8 cellular contexts compared by ENCODE assay signal in the genomic region with DNA sequence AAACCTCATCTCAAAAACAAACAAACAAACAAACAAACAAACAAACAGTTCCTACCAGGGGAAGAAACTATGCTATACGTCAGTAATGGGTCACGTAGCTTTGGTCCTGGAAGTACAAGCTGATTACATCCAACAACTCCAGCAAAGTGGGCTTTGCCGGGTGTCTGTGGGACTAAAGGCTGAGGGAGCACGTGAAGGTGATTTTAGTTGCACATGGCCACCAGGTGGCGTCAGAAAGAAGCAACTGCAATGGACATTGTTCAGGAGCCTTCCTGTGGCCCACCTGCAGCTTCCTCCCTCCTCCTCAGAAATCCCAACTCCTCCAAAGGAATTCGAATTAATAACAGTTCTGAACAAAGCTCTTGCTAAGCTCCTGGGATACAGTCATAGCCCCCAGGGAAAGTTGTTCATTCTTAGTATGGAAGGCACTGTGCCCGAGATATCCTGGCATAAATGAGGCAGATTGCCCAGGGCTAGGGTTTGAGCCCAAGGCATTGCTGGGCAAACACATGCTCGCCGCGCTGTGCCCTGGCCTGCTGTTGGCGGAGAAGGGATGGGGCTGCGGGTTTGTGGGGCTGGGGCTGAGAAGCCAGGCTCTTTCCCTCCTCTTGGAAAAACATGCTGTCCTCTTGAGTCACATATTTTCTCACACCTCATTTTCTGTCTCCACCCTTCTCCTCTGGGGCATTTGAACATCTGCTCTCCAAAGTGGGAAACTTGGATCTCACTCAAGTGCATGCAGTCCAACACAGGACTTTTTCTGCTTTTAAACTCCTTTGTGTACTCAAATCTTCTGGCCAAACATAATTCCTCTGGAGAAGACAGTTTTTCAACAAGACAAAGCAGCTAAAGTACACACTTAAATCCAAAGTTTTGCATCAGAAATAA.
DNase-seq lines count a peak whose midpoint lies in the region; ATAC-seq lines count a peak whose summit lies in the region.

No MANE protein-coding gene starts in this region.

- peak; percentile 45 for ATAC-seq in HG02870 (IDR thresholded peaks at IDR 0.05; ENCODE audit: unreplicated experiment)
- peak; percentile 70 for ATAC-seq in effector memory CD8-positive, alpha-beta T cell (replicated peaks)
- ATAC-seq in HG03135 (IDR thresholded peaks at IDR 0.05; ENCODE audit: unreplicated experiment): no peak

- H3K27ac Mint-ChIP-seq in effector memory CD8-positive, alpha-beta T cell: no peak overlapping the region

- H3K9me3 Mint-ChIP-seq in effector memory CD8-positive, alpha-beta T cell: no peaks in the 10 kb centered on the region

- no peak overlapping the region for H3K4me3 Mint-ChIP-seq in effector memory CD8-positive, alpha-beta T cell

- peaks cover 0 to 2% of the 10 kb centered on the region in 2 donors for H3K4me1 Mint-ChIP-seq in effector memory CD8-positive, alpha-beta T cell (ENCODE audit: low read depth in 2 of 2)

- H3K27me3 Mint-ChIP-seq in effector memory CD8-positive, alpha-beta T cell: peaks cover 0 to under 1% of the 10 kb centered on the region in 2 donors

- no peaks in the 10 kb centered on the region for H3K36me3 Mint-ChIP-seq in effector memory CD8-positive, alpha-beta T cell (ENCODE audit: insufficient read depth)

- peak; percentile 65 for DNase-seq in DMS114 treated with DMSO at 0.1 percent for 48 hours (lab: John Stamatoyannopoulos, UW; ENCODE audit: unreplicated experiment)
- peak; percentile 76 for DNase-seq in NCI-H748 (lab: John Stamatoyannopoulos, UW; ENCODE audit: unreplicated experiment)
- peak; percentile 34 to 35 for DNase-seq in activated CD8-positive, alpha-beta memory T cell treated with anti-CD3 and anti-CD28 coated beads for 1 hour (ENCODE audit: extremely low read depth in 1 of 2, low read depth in 1 of 2)
- DNase-seq in effector memory CD8-positive, alpha-beta T cell: peak; percentile 62 to 67 (median 63)
- DNase-seq in medulla oblongata (ENCODE audit: extremely low spot score): peak; percentile 92
- DNase-seq in stimulated activated CD8-positive, alpha-beta memory T cell treated with anti-CD3 and anti-CD28 coated beads, Interleukin-12 subunit alpha, Interleukin-12 subunit beta, amount 100 ng/mL, for 1 hour (ENCODE audit: low read depth): peak; percentile 31

Comparison
In these comparisons a context has a peak if more than half of its experiments do, and no peak if none do; other contexts are left out.
1. DNase-seq: peak in every context shown above with its lines; median percentile 92 in medulla oblongata; 76 in NCI-H748; 65 in DMS114 treated with DMSO at 0.1 percent for 48 hours; 63 in effector memory CD8-positive, alpha-beta T cell; 34 in activated CD8-positive, alpha-beta memory T cell treated with anti-CD3 and anti-CD28 coated beads for 1 hour; 31 in stimulated activated CD8-positive, alpha-beta memory T cell treated with anti-CD3 and anti-CD28 coated beads, Interleukin-12 subunit alpha, Interleukin-12 subunit beta, amount 100 ng/mL, for 1 hour.